Comparison of ENCODE assay signal across 26 cellular contexts in the genomic region with DNA sequence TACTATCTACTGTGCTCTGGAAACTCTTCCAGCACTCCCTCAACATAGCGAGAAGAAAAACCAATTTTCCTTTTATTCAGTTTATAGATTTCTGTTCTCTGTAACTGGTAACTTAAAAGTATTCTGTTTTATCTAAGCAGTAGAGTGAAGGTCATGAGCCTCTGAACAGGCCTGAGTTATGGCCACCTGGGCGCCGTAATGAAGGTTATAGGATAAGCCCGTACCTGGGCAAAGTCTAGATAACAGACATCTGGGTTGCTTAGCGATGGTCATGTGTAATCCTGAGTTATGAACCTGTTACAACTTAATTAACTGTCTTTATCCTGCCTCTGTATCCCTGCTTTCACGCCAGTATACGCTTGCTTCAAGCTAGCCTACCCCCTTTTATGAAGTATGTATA. TPM values are rescaled to one million over a fixed set of nuclear protein-coding genes. Genes with fewer than 3 reads are reported as not detected.
"Had no signal": no experiment of that assay in that cellular context is flagged by ENCODE, and none has a peak within 500 bp of the region (broad histone marks: within the 10 kb centered on the region; RNA-seq: fewer than 3 reads in every experiment).

No MANE protein-coding gene starts in this region.

- H3K27ac ChIP-seq: heart left ventricle, left ventricle myocardium inferior, lower lobe of right lung, sigmoid colon, skin epidermis, tibial artery, upper lobe of right lung, vagina had no signal

- H3K9me3 ChIP-seq: heart left ventricle, left ventricle myocardium inferior, lower lobe of right lung, sigmoid colon, tibial artery, upper lobe of right lung, vagina had no signal

- H3K36me3 ChIP-seq: heart left ventricle, left ventricle myocardium inferior, lower lobe of right lung, sigmoid colon, tibial artery, upper lobe of right lung, vagina had no signal

- H3K4me3 ChIP-seq: heart left ventricle, left ventricle myocardium inferior, lower lobe of right lung, sigmoid colon, skin epidermis, tibial artery, upper lobe of right lung, vagina had no signal

- DNase-seq: effector memory CD4-positive, alpha-beta T cell; heart left ventricle; hypothalamus; kidney glomerular epithelial cell; left ventricle myocardium inferior; lower lobe of right lung; naive thymus-derived CD4-positive, alpha-beta T cell; nephron progenitor cell; sigmoid colon; stimulated activated CD4-positive, alpha-beta T cell treated with anti-CD3 and anti-CD28 coated beads, Interleukin-12 subunit alpha, Interleukin-12 subunit beta, amount 100 ng/mL, for 4 hours; stimulated activated CD4-positive, alpha-beta T cell treated with anti-CD3 and anti-CD28 coated beads, Interleukin-4, amount 100 ng/mL, for 1 hour; stimulated activated CD8-positive, alpha-beta memory T cell treated with anti-CD3 and anti-CD28 coated beads, Interleukin-4, amount 100 ng/mL, for 48 hours; stimulated activated naive CD8-positive, alpha-beta T cell treated with anti-CD3 and anti-CD28 coated beads, Interleukin-15, Interleukin-2, amounts not matched to agents 100 U/mL and 50 U/mL, for 24 hours; tibial artery; upper lobe of right lung had no signal

- ATAC-seq: esophagus mucosa; heart left ventricle; lower lobe of right lung; naive thymus-derived CD4-positive, alpha-beta T cell; stimulated activated effector memory CD8-positive, alpha-beta T cell treated with anti-CD3 and anti-CD28 coated beads, Interleukin-12 subunit alpha, Interleukin-12 subunit beta, amount 100 ng/mL, for 72 hours; stimulated activated naive CD8-positive, alpha-beta T cell treated with anti-CD3 and anti-CD28 coated beads, Interleukin-15, Interleukin-2, amounts not matched to agents 100 U/mL and 50 U/mL, for 24 hours; upper lobe of right lung had no signal

- H3K27me3 ChIP-seq: heart left ventricle, sigmoid colon, tibial artery, upper lobe of right lung, vagina had no signal

- H3K4me1 ChIP-seq: heart left ventricle, left ventricle myocardium inferior, lower lobe of right lung, sigmoid colon, tibial artery, upper lobe of right lung, vagina had no signal

RNA-seq across cellular contexts. Expression of a gene that starts 13.0 kb away (rescaled TPM):
- total RNA-seq: esophagus mucosa; fibroblast of lung; frontal cortex; glomerular endothelial cell; heart left ventricle; left ventricle myocardium inferior; lower lobe of right lung; mesothelial cell of epicardium; naive thymus-derived CD4-positive, alpha-beta T cell; omental fat pad; pulmonary artery endothelial cell; sigmoid colon; temporal lobe; upper lobe of right lung; vagina had no signal
